Comparison of ENCODE assay signal across 15 cellular contexts in genomic region chr6:43877463-43878126, GRCh38.
"Had no signal": no experiment of that assay in that cellular context is flagged by ENCODE, and none has a peak within 500 bp of the region (broad histone marks: within the 10 kb centered on the region; RNA-seq: fewer than 3 reads in every experiment).

No MANE protein-coding gene starts in this region.

- H3K4me1 Mint-ChIP-seq: activated CD4-positive, alpha-beta T cell treated with anti-CD3 and anti-CD28 coated beads, Interleukin-2, amount 10 ng/mL, durations not matched to agents 7 days and 5 days; activated naive CD8-positive, alpha-beta T cell treated with anti-CD3 and anti-CD28 coated beads, Interleukin-2, amount 50 U/mL, for 24 hours; stimulated activated effector memory CD8-positive, alpha-beta T cell treated with anti-CD3 and anti-CD28 coated beads, Interleukin-12 subunit alpha, Interleukin-12 subunit beta, amount 100 ng/mL, for 72 hours had no signal

- H3K9me3 Mint-ChIP-seq: activated CD4-positive, alpha-beta T cell treated with anti-CD3 and anti-CD28 coated beads, Interleukin-2, amount 10 ng/mL, durations not matched to agents 7 days and 5 days; activated naive CD8-positive, alpha-beta T cell treated with anti-CD3 and anti-CD28 coated beads, Interleukin-2, amount 50 U/mL, for 24 hours; effector memory CD8-positive, alpha-beta T cell; nephron progenitor cell; stimulated activated effector memory CD8-positive, alpha-beta T cell treated with anti-CD3 and anti-CD28 coated beads, Interleukin-12 subunit alpha, Interleukin-12 subunit beta, amount 100 ng/mL, for 72 hours had no signal

- H3K27me3 ChIP-seq: breast epithelium, pancreas had no signal

- H3K4me3 ChIP-seq: breast epithelium, pancreas had no signal

- H3K4me3 Mint-ChIP-seq: activated CD4-positive, alpha-beta T cell treated with anti-CD3 and anti-CD28 coated beads, Interleukin-2, amount 10 ng/mL, durations not matched to agents 7 days and 5 days; activated naive CD8-positive, alpha-beta T cell treated with anti-CD3 and anti-CD28 coated beads, Interleukin-2, amount 50 U/mL, for 24 hours; effector memory CD8-positive, alpha-beta T cell; nephron progenitor cell; stimulated activated effector memory CD8-positive, alpha-beta T cell treated with anti-CD3 and anti-CD28 coated beads, Interleukin-12 subunit alpha, Interleukin-12 subunit beta, amount 100 ng/mL, for 72 hours had no signal

- H3K27ac ChIP-seq: breast epithelium, epithelial cell of prostate, pancreas had no signal

- H3K27ac Mint-ChIP-seq: activated CD4-positive, alpha-beta T cell treated with anti-CD3 and anti-CD28 coated beads, Interleukin-2, amount 10 ng/mL, durations not matched to agents 7 days and 5 days; activated naive CD8-positive, alpha-beta T cell treated with anti-CD3 and anti-CD28 coated beads, Interleukin-2, amount 50 U/mL, for 24 hours; effector memory CD8-positive, alpha-beta T cell; stimulated activated effector memory CD8-positive, alpha-beta T cell treated with anti-CD3 and anti-CD28 coated beads, Interleukin-12 subunit alpha, Interleukin-12 subunit beta, amount 100 ng/mL, for 72 hours had no signal

- H3K36me3 Mint-ChIP-seq: stimulated activated effector memory CD8-positive, alpha-beta T cell treated with anti-CD3 and anti-CD28 coated beads, Interleukin-12 subunit alpha, Interleukin-12 subunit beta, amount 100 ng/mL, for 72 hours had no signal

- DNase-seq: activated CD4-positive, alpha-beta T cell treated with anti-CD3 and anti-CD28 coated beads, Interleukin-2, amount 10 ng/mL, durations not matched to agents 7 days and 5 days; activated CD4-positive, CD25-positive, alpha-beta regulatory T cell; activated naive CD4-positive, alpha-beta T cell treated with Interleukin-2 at 50 U/mL for 16 hours; activated naive CD8-positive, alpha-beta T cell treated with anti-CD3 and anti-CD28 coated beads, Interleukin-2, amount 50 U/mL, for 24 hours; activated T-cell treated with anti-CD3 and anti-CD28 coated beads for 4 hours; aorta; dermis blood vessel endothelial cell; effector memory CD8-positive, alpha-beta T cell; left ventricle myocardium superior; nephron progenitor cell; SW 1271 had no signal

- H3K27me3 Mint-ChIP-seq: activated CD4-positive, alpha-beta T cell treated with anti-CD3 and anti-CD28 coated beads, Interleukin-2, amount 10 ng/mL, durations not matched to agents 7 days and 5 days; activated naive CD8-positive, alpha-beta T cell treated with anti-CD3 and anti-CD28 coated beads, Interleukin-2, amount 50 U/mL, for 24 hours had no signal

- H3K36me3 ChIP-seq: breast epithelium, pancreas had no signal

- H3K4me1 ChIP-seq: breast epithelium had no signal

- H3K9me3 ChIP-seq: breast epithelium, pancreas had no signal
